ENCODE assay signal across 16 cellular contexts in the genomic region with DNA sequence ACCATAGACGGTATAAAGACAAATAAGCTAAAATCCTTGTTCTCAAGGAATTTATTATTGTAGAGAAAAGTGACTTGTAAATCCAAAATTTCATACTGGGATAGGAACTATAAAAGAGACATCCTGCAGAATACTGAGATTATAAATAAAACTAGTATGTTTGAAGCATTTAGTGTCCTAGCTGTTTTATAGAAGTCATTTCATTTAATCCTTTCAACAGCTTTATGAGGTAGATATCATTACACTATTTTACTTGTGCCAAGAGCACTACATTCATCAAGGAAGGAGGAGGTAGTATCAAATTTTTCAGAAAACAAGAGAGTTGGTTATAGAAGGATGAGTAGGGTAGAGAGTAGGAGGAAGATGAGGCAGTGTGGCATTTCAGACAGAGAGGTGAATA.
"Had no signal": no experiment of that assay in that cellular context is flagged by ENCODE, and none has a peak within 500 bp of the region (broad histone marks: within the 10 kb centered on the region; RNA-seq: fewer than 3 reads in every experiment).

No MANE protein-coding gene starts in this region.

- H3K4me3 ChIP-seq: cardiac muscle cell, hepatocyte, lung had no signal

- H3K36me3 ChIP-seq: cardiac muscle cell had no signal

- H3K27ac ChIP-seq: cardiac muscle cell, hepatocyte had no signal

- H3K4me2 ChIP-seq: hepatocyte had no signal

- H2AFZ ChIP-seq: hepatocyte had no signal

- DNase-seq: activated CD4-positive, alpha-beta T cell treated with anti-CD3 and anti-CD28 coated beads, Interleukin-2, amount 50 U/mL, for 48 hours; activated naive CD4-positive, alpha-beta T cell; activated naive CD8-positive, alpha-beta T cell treated with anti-CD3 and anti-CD28 coated beads for 36 hours; amniotic stem cell; effector memory CD8-positive, alpha-beta T cell; left cardiac atrium; nephron progenitor cell; nucleus accumbens; right cardiac atrium; stimulated activated CD4-positive, alpha-beta T cell treated with anti-CD3 and anti-CD28 coated beads, Interleukin-4, amount 100 ng/mL, for 24 hours; SW 1271; T-helper 2 cell had no signal

- ATAC-seq: effector memory CD8-positive, alpha-beta T cell; stimulated activated effector memory CD8-positive, alpha-beta T cell treated with anti-CD3 and anti-CD28 coated beads, Interleukin-12 subunit alpha, Interleukin-12 subunit beta, amount 100 ng/mL, for 72 hours had no signal

- H3K79me2 ChIP-seq: hepatocyte had no signal

- H3K27me3 ChIP-seq: cardiac muscle cell, hepatocyte had no signal
